Comparison of ENCODE assay signal across 8 cellular contexts in genomic region chr19:42285546-42285945, GRCh38. TPM values are rescaled to one million over a fixed set of nuclear protein-coding genes. Genes with fewer than 3 reads are reported as not detected.
A peak's percentile ranks its signal among the peaks of the same experiment; 100 is the strongest.
DNase-seq lines count a peak whose midpoint lies in the region; ATAC-seq, FAIRE-seq and TF ChIP-seq lines count a peak whose summit lies in the region.

No MANE protein-coding gene starts in this region.

- POLR2A ChIA-PET in Caco-2 (lab: Charles Lee) (no interaction called here), H1 (lab: Charles Lee; ENCODE audit: partially characterized antibody) (interaction anchor here (0.9 to 4.3 kb wide), 5 partner anchors 9 to 41 kb away, joined by 3 to 20 read pairs (median 3); no protein-coding TSS in a partner anchor)

- DNase-seq in Caco-2 (peak in 1 of 2 experiments; percentile 32), NAMALWA (ENCODE audit: low spot score) (peak; percentile 49), H1 (ENCODE audit: low read depth in 1 of 2, low spot score in 2 of 2) (no peak), ovary (peak in 4 of 5 donors; percentile 43 to 54 (median 53)), NCI-H446 (lab: John Stamatoyannopoulos, UW) (no peak), Kasumi-1 (lab: John Stamatoyannopoulos, UW) (no peak)
- DNase-seq in activated CD4-positive, alpha-beta T cell treated with anti-CD3 and anti-CD28 coated beads for 4 hours, result no peak

- no peaks in the 10 kb centered on the region for H3K9me3 Mint-ChIP-seq in Caco-2 (ENCODE audit: unreplicated experiment)

- no peak overlapping the region for H2BK20ac ChIP-seq in H1 (ENCODE audit: low read length)

- no peak overlapping the region for H3K14ac ChIP-seq in H1 (ENCODE audit: insufficient read length)

- no peak overlapping the region for H4K8ac ChIP-seq in H1 (ENCODE audit: extremely low read depth, insufficient read depth, low read length)

- H4K5ac ChIP-seq in H1 (ENCODE audit: insufficient read length, low read depth, low read length), result no peak overlapping the region

- no peak for TF ChIP-seq RAD21 in H1 (IDR thresholded peaks at IDR 0.05 in 1 of 2, conservative IDR thresholded peaks at IDR 0.05 in 1 of 2; ENCODE audit: low read depth in 2 of 2, low read length in 2 of 2)

- H3K27ac ChIP-seq in H1 (ENCODE audit: low read depth, low read length) (no peak overlapping the region), ovary (peak overlapping the region; percentile 78 to 86)

- peaks cover 1% of the 10 kb centered on the region; the same call in 1 of the 2 replicates for H3K36me3 ChIP-seq in Caco-2 (ENCODE audit: control insufficient read depth, insufficient read depth, low read length)
- H3K36me3 ChIP-seq in H1 (ENCODE audit: control insufficient read depth in 2 of 4, insufficient read depth in 4 of 4, low read length in 3 of 4), result peaks cover 13 to 35% (median 31%) of the 10 kb centered on the region in 4 experiments; a peak in 7 of 8 replicates
- no peaks in the 10 kb centered on the region for H3K36me3 ChIP-seq in ovary

- no peaks in the 10 kb centered on the region for H3K27me3 Mint-ChIP-seq in Caco-2 (ENCODE audit: insufficient read depth, unreplicated experiment)

- H3K9me3 ChIP-seq in Caco-2 (no peaks in the 10 kb centered on the region), H1 (ENCODE audit: insufficient read depth in 2 of 2, low read depth in 1 of 2, low read length in 1 of 2) (no peaks in the 10 kb centered on the region), ovary (no peaks in the 10 kb centered on the region)

- H2BK5ac ChIP-seq in H1 (ENCODE audit: low read depth, low read length), result 0 out of 2 replicates have a peak overlapping the region, but pooled peaks have one; percentile 21

- H3K4me1 Mint-ChIP-seq in Caco-2 (ENCODE audit: low read depth, unreplicated experiment), result peaks cover 18% of the 10 kb centered on the region

- ATAC-seq in activated CD4-positive, CD25-positive, alpha-beta regulatory T cell treated with anti-CD3 and anti-CD28 coated beads, Interleukin-2, amount 50 U/mL, for 24 hours, result no peak

- H2BK12ac ChIP-seq in H1 (ENCODE audit: low read depth, low read length), result no peak overlapping the region

- peak overlapping the region; percentile 96 for H3K4me3 Mint-ChIP-seq in Caco-2 (ENCODE audit: unreplicated experiment)

- H4K20me1 ChIP-seq in H1 (replicated peaks in 1 of 2; ENCODE audit: control insufficient read depth in 1 of 2, insufficient read depth in 2 of 2, low read length in 2 of 2), result peaks cover 3 to 17% of the 10 kb centered on the region in 2 experiments

- 77% methylated on average over 4 of the region's 5 CpGs; no CpG with 5 or more reads in 1 of the 2 experiments for WGBS in H1 (ENCODE audit: extremely low coverage in 1 of 2, insufficient coverage in 1 of 2, insufficient read length in 1 of 2, insufficient replicate concordance in 2 of 2, low coverage in 1 of 2, low lambda C conversion rate in 2 of 2, missing lambda C conversion rate in 1 of 2), 2 experiments
- 31 to 34% (median 34%) methylated on average over 5 of the region's 5 CpGs for WGBS in ovary, 3 donors

- H3K4ac ChIP-seq in H1 (replicated peaks; ENCODE audit: insufficient read length, low read depth, low read length), result no peak overlapping the region

- H3K36me3 Mint-ChIP-seq in Caco-2 (ENCODE audit: insufficient read depth, unreplicated experiment), result peaks cover 30% of the 10 kb centered on the region

- H3K27ac Mint-ChIP-seq in Caco-2 (ENCODE audit: unreplicated experiment), result no peak overlapping the region

- CTCF ChIA-PET in Caco-2 (lab: Charles Lee), result no interaction called here
- CTCF ChIA-PET in H1 (lab: Charles Lee; ENCODE audit: partially characterized antibody), result interaction anchor here (0.8 to 6.6 kb wide), 4 partner anchors 8 to 266 kb away, joined by 3 to 41 read pairs (median 4); no protein-coding TSS in a partner anchor

- H3K79me1 ChIP-seq in H1 (ENCODE audit: low read depth, low read length), result peaks cover 26% of the 10 kb centered on the region

- peaks cover 28% of the 10 kb centered on the region for H3K23me2 ChIP-seq in H1 (ENCODE audit: low read depth, low read length)

- H3K9ac ChIP-seq in H1 (replicated peaks in 1 of 4; ENCODE audit: extremely low read depth in 1 of 4, low read depth in 3 of 4, low read length in 3 of 4), result no peak overlapping the region

- H2BK120ac ChIP-seq in H1 (replicated peaks; ENCODE audit: low read depth, low read length), result no peak overlapping the region

- H3K4me2 ChIP-seq in H1 (ENCODE audit: insufficient read depth in 1 of 2, low read depth in 2 of 2, low read length in 2 of 2), result peak overlapping the region; percentile 78 to 97; a peak in 3 of 4 replicates

- no peak overlapping the region for H3K56ac ChIP-seq in H1 (replicated peaks; ENCODE audit: insufficient read length, low read depth, low read length)

- no peak overlapping the region for H4K91ac ChIP-seq in H1 (replicated peaks; ENCODE audit: insufficient read length, low read length)

- TF ChIP-seq POLR2A in H1 (IDR thresholded peaks at IDR 0.05; ENCODE audit: control extremely low read depth in 1 of 2, low read depth in 2 of 2, low read length in 2 of 2) (no peak), ovary (IDR thresholded peaks at IDR 0.05) (no peak)

- H3K23ac ChIP-seq in H1 (ENCODE audit: insufficient read length), result no peak overlapping the region

- H2AFZ ChIP-seq in H1 (ENCODE audit: low read length), result no peak overlapping the region

- TF ChIP-seq EP300 in H1 (IDR thresholded peaks at IDR 0.05; ENCODE audit: borderline replicate concordance in 1 of 2, low read depth in 2 of 2, low read length in 2 of 2) (no peak), ovary (IDR thresholded peaks at IDR 0.05) (no peak)

- peaks cover 32% of the 10 kb centered on the region for H3K4me1 ChIP-seq in Caco-2
- H3K4me1 ChIP-seq in H1 (replicated peaks in 1 of 4; ENCODE audit: control insufficient read depth in 3 of 4, insufficient read depth in 4 of 4, low read length in 3 of 4), result peaks cover 9 to 37% (median 27%) of the 10 kb centered on the region in 4 experiments
- peaks cover 31% of the 10 kb centered on the region for H3K4me1 ChIP-seq in ovary (ENCODE audit: insufficient read depth)

- peak overlapping the region; percentile 64; the same call in 1 of the 2 replicates for H3K4me3 ChIP-seq in Caco-2 (ENCODE audit: low read depth, low read length)
- peak overlapping the region; percentile 9 to 88 (median 58); a peak in 5 of 8 replicates for H3K4me3 ChIP-seq in H1 (ENCODE audit: extremely low read depth in 1 of 4, insufficient read depth in 2 of 4, low read depth in 3 of 4, low read length in 4 of 4)
- peak overlapping the region; percentile 64 for H3K4me3 ChIP-seq in ovary

- FAIRE-seq in H1 (lab: Jason Lieb, UNC), result no peak

- no peak overlapping the region for H2BK15ac ChIP-seq in H1 (ENCODE audit: low read length)

- intact Hi-C loops in Caco-2 (cut with micrococcal nuclease; ENCODE audit: unreplicated experiment), result no loop called here
- intact Hi-C loops in ovary (cut with DNase I), result loop anchor here in 2 of 4 donors (5.0 kb wide), 1 partner anchor 38 kb away; no protein-coding TSS in a partner anchor

- peaks cover 0 to 22% of the 10 kb centered on the region in 2 experiments; a peak in 2 of 4 replicates for H3K79me2 ChIP-seq in H1 (ENCODE audit: control insufficient read depth in 1 of 2, insufficient read depth in 2 of 2, low read length in 2 of 2)

- BruUV-seq in Caco-2 (replicated peaks; lab: Mats Ljungman, UMichigan), result no TSS peak

- H2AK5ac ChIP-seq in H1 (ENCODE audit: low read depth, low read length), result no peak overlapping the region

- TF ChIP-seq CTCF in Caco-2 (IDR thresholded peaks at IDR 0.05; ENCODE audit: insufficient read depth in 1 of 2, low read depth in 1 of 2, low read length in 1 of 2, severe bottlenecking in 1 of 2, unreplicated experiment in 1 of 2) (no peak), H1 (IDR thresholded peaks at IDR 0.05; ENCODE audit: control extremely low read depth in 1 of 3, insufficient read depth in 1 of 3, low read depth in 1 of 3, low read length in 3 of 3) (peak in 1 of 3 experiments; percentile 2; a peak in 1 of 4 replicates), ovary (IDR thresholded peaks at IDR 0.05) (no peak)

- H3K18ac ChIP-seq in H1 (ENCODE audit: extremely low read depth, low read length), result no peak overlapping the region

- H3K27me3 ChIP-seq in Caco-2 (replicated peaks; ENCODE audit: control insufficient read depth, insufficient read depth, low read length) (no peaks in the 10 kb centered on the region), H1 (replicated peaks in 1 of 4; ENCODE audit: control insufficient read depth in 3 of 4, extremely low read depth in 1 of 4, insufficient read depth in 3 of 4, low read length in 3 of 4) (no peaks in the 10 kb centered on the region), ovary (no peaks in the 10 kb centered on the region)

RNA-seq across cellular contexts. Expression of gene PRR19, which starts 16.4 kb away (rescaled TPM):
- total RNA-seq in Caco-2 (2022) (2.8 and 2.9 TPM in 2 replicates), ovary (1 to 10 TPM in 2 of 7 donors, under 1 TPM in 4, not detected in 1; 0.58 to 2.9 (median 0.78) TPM)
- 6.7 and 7.2 TPM in 2 replicates for total RNA-seq in H1 (2021; fragmentation: NEBNext Ultra II Directional; extraction: Animal tissue kit (Norgen Biotek cat#: 25700))
- polyA plus RNA-seq in H1 (2011; rRNA removed) (7.5 and 8.9 TPM in 2 replicates), ovary (under 1 TPM in 1 of 2 donors, not detected in 1; 0.71 TPM)
- polyA plus RNA-seq in H1 (2011; cell fraction: cytosol; rRNA removed), result 5.1 TPM
- polyA plus RNA-seq in H1 (2011; cell fraction: nucleus; rRNA removed), result 5.0 TPM
- polyA plus RNA-seq in H1 (2012, experiment 1 of 2), result 4.3 to 7.1 TPM (median 6.5 TPM) in 4 replicates
- polyA plus RNA-seq in H1 (2012, experiment 2 of 2), result 8.1 TPM
- polyA plus RNA-seq in H1 (2013, experiment 1 of 2), result 4.9 TPM
- 4.5 TPM for polyA plus RNA-seq in H1 (2013, experiment 2 of 2)
- 1.9 and 2.0 TPM in 2 replicates for polyA minus RNA-seq in H1 (2011; rRNA and poly(A)+ RNA removed)
- 4.7 TPM for polyA minus RNA-seq in H1 (2011; cell fraction: cytosol; rRNA and poly(A)+ RNA removed)
- 2.0 TPM for polyA minus RNA-seq in H1 (2011; cell fraction: nucleus; rRNA and poly(A)+ RNA removed)

RNA-seq across cellular contexts. Expression of gene CIC, which starts 16.5 kb away (rescaled TPM):
- 44.8 and 47.8 TPM in 2 replicates for total RNA-seq in Caco-2 (2022)
- 43.6 and 48.4 TPM in 2 replicates for total RNA-seq in H1 (2021; fragmentation: NEBNext Ultra II Directional; extraction: Animal tissue kit (Norgen Biotek cat#: 25700))
- polyA plus RNA-seq in H1 (2011; rRNA removed), result 13.2 and 23.1 TPM in 2 replicates
- 12.9 TPM for polyA plus RNA-seq in H1 (2011; cell fraction: cytosol; rRNA removed)
- 85.4 TPM for polyA plus RNA-seq in H1 (2011; cell fraction: nucleus; rRNA removed)
- polyA plus RNA-seq in H1 (2012, experiment 1 of 2), result 26.5 to 45.2 TPM (median 39.7 TPM) in 4 replicates
- 24.2 TPM for polyA plus RNA-seq in H1 (2012, experiment 2 of 2)
- 28.3 TPM for polyA plus RNA-seq in H1 (2013, experiment 1 of 2)
- 27.0 TPM for polyA plus RNA-seq in H1 (2013, experiment 2 of 2)
- 3.7 and 5.1 TPM in 2 replicates for polyA minus RNA-seq in H1 (2011; rRNA and poly(A)+ RNA removed)
- 18.2 TPM for polyA minus RNA-seq in H1 (2011; cell fraction: cytosol; rRNA and poly(A)+ RNA removed)
- polyA minus RNA-seq in H1 (2011; cell fraction: nucleus; rRNA and poly(A)+ RNA removed), result 17.1 TPM
- 100 to 1,000 TPM in 4 of 7 donors, 10 to 100 TPM in 3; 24.6 to 139 (median 113) TPM for total RNA-seq in ovary
- 10 to 100 TPM in 1 of 2 donors, 1 to 10 TPM in 1; 6.6 to 71.0 TPM for polyA plus RNA-seq in ovary

RNA-seq across cellular contexts. Expression of gene PAFAH1B3, which starts 16.9 kb away (rescaled TPM):
- total RNA-seq in Caco-2 (2022) (94.0 and 103 TPM in 2 replicates), ovary (10 to 100 TPM; 15.8 to 40.2 (median 20.6) TPM)
- total RNA-seq in H1 (2021; fragmentation: NEBNext Ultra II Directional; extraction: Animal tissue kit (Norgen Biotek cat#: 25700)), result 124 and 132 TPM in 2 replicates
- polyA plus RNA-seq in H1 (2011; rRNA removed) (248 and 294 TPM in 2 replicates), ovary (10 to 100 TPM in 1 of 2 donors, 1 to 10 TPM in 1; 4.1 to 23.4 TPM)
- polyA plus RNA-seq in H1 (2011; cell fraction: cytosol; rRNA removed), result 171 TPM
- polyA plus RNA-seq in H1 (2011; cell fraction: nucleus; rRNA removed), result 201 TPM
- polyA plus RNA-seq in H1 (2012, experiment 1 of 2), result 95.5 to 156 TPM (median 148 TPM) in 4 replicates
- polyA plus RNA-seq in H1 (2012, experiment 2 of 2), result 202 TPM
- 109 TPM for polyA plus RNA-seq in H1 (2013, experiment 1 of 2)
- polyA plus RNA-seq in H1 (2013, experiment 2 of 2), result 108 TPM
- polyA minus RNA-seq in H1 (2011; rRNA and poly(A)+ RNA removed), result 61.2 and 78.8 TPM in 2 replicates
- 60.3 TPM for polyA minus RNA-seq in H1 (2011; cell fraction: cytosol; rRNA and poly(A)+ RNA removed)
- 52.6 TPM for polyA minus RNA-seq in H1 (2011; cell fraction: nucleus; rRNA and poly(A)+ RNA removed)

RNA-seq across cellular contexts. Expression of gene TMEM145, which starts 27.6 kb away (rescaled TPM):
- total RNA-seq in Caco-2 (2022) (2.2 and 2.5 TPM in 2 replicates), ovary (1 to 10 TPM in 1 of 7 donors, under 1 TPM in 4, not detected in 2; 0.20 to 1.7 (median 0.31) TPM)
- 4.7 and 5.0 TPM in 2 replicates for total RNA-seq in H1 (2021; fragmentation: NEBNext Ultra II Directional; extraction: Animal tissue kit (Norgen Biotek cat#: 25700))
- polyA plus RNA-seq in H1 (2011; rRNA removed) (2.3 and 4.5 TPM in 2 replicates), ovary (under 1 TPM in 1 of 2 donors, not detected in 1; 0.08 TPM)
- polyA plus RNA-seq in H1 (2011; cell fraction: cytosol; rRNA removed), result 2.1 TPM
- polyA plus RNA-seq in H1 (2011; cell fraction: nucleus; rRNA removed), result 19.4 TPM
- 7.2 to 10.4 TPM (median 8.4 TPM) in 4 replicates for polyA plus RNA-seq in H1 (2012, experiment 1 of 2)
- polyA plus RNA-seq in H1 (2012, experiment 2 of 2), result 6.6 TPM
- polyA plus RNA-seq in H1 (2013, experiment 1 of 2), result 6.3 TPM
- 5.4 TPM for polyA plus RNA-seq in H1 (2013, experiment 2 of 2)
- polyA minus RNA-seq in H1 (2011; rRNA and poly(A)+ RNA removed), result 7.5 and 11.1 TPM in 2 replicates
- 3.3 TPM for polyA minus RNA-seq in H1 (2011; cell fraction: cytosol; rRNA and poly(A)+ RNA removed)
- polyA minus RNA-seq in H1 (2011; cell fraction: nucleus; rRNA and poly(A)+ RNA removed), result 8.0 TPM

RNA-seq across cellular contexts. Expression of gene ERF, which starts 30.6 kb away (rescaled TPM):
- total RNA-seq in Caco-2 (2022) (134 and 149 TPM in 2 replicates), ovary (100 to 1,000 TPM in 1 of 7 donors, 10 to 100 TPM in 6; 23.1 to 110 (median 76.6) TPM)
- 62.7 and 73.9 TPM in 2 replicates for total RNA-seq in H1 (2021; fragmentation: NEBNext Ultra II Directional; extraction: Animal tissue kit (Norgen Biotek cat#: 25700))
- polyA plus RNA-seq in H1 (2011; rRNA removed) (43.7 and 67.6 TPM in 2 replicates), ovary (10 to 100 TPM; 31.7 to 51.0 TPM)
- polyA plus RNA-seq in H1 (2011; cell fraction: cytosol; rRNA removed), result 45.9 TPM
- 144 TPM for polyA plus RNA-seq in H1 (2011; cell fraction: nucleus; rRNA removed)
- polyA plus RNA-seq in H1 (2012, experiment 1 of 2), result 39.2 to 53.3 TPM (median 50.3 TPM) in 4 replicates
- 34.9 TPM for polyA plus RNA-seq in H1 (2012, experiment 2 of 2)
- 40.5 TPM for polyA plus RNA-seq in H1 (2013, experiment 1 of 2)
- 40.3 TPM for polyA plus RNA-seq in H1 (2013, experiment 2 of 2)
- 20.2 and 23.3 TPM in 2 replicates for polyA minus RNA-seq in H1 (2011; rRNA and poly(A)+ RNA removed)
- polyA minus RNA-seq in H1 (2011; cell fraction: cytosol; rRNA and poly(A)+ RNA removed), result 39.0 TPM
- polyA minus RNA-seq in H1 (2011; cell fraction: nucleus; rRNA and poly(A)+ RNA removed), result 34.2 TPM

Comparison
In these comparisons a context has a peak if more than half of its experiments do, and no peak if none do; other contexts are left out.
1. DNase-seq: peak in NAMALWA (single experiment) and ovary (4 of 5); none in H1 (0 of 2), NCI-H446 (0 of 2), activated CD4-positive, alpha-beta T cell treated with anti-CD3 and anti-CD28 coated beads for 4 hours (0 of 2) and Kasumi-1 (0 of 2).
2. Peak in every context shown above with its lines, with median percentiles within 50 percentile points of each other: H3K4me3 ChIP-seq.